ENCODE assay signal across 10 cellular contexts in the genomic region with DNA sequence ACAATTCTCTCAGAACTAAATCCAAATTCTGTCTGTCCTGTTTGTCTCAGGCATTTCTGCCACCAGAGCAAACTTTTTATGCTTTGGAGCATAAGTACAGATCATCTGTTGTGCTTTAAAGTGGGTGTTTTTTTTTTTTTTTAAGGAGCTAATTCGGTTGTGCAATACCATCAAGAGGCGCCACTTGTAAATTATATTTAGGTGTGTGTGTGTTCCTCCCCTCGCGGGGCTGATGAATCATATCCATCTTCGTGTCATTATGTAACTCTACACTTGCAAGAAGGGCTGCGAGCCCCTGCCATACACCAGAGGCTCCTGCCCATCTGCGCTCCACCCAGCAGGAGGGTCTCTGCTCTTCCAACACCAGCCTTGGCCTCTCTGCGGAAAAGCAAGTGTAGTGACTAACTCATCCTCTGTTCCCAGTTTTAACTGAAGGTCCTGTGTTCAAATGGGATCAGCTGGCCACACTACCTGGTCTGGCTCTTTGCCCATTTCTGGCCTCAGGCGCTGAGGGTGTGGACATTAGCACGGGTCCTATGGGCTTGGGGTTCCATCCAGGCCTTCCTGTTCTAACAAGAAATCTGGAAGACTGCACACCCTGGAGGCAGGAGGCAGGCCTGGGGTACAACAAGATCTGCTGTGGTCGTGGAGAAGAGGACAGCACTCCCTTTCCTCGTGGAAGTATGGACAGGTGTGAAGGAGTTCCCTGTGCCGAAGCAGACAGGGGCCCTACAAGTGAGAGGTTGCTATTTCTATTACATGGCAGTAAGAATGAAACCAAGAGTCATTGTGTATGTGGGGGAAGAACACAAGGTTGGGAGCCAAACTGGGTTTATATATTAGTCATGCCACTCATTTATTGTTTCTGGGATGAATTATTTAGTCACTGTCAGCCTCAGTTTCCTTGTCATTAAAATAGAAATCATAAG.
DNase-seq lines count a peak whose midpoint lies in the region; ATAC-seq and TF ChIP-seq lines count a peak whose summit lies in the region.
"Had no signal": no experiment of that assay in that cellular context is flagged by ENCODE, and none has a peak within 500 bp of the region (broad histone marks: within the 10 kb centered on the region; RNA-seq: fewer than 3 reads in every experiment).

No MANE protein-coding gene starts in this region.

- H3K4me1 Mint-ChIP-seq in Calu3 (ENCODE audit: low read depth, unreplicated experiment), result peaks cover 33% of the 10 kb centered on the region

- no peak overlapping the region for H2AFZ ChIP-seq in OCI-LY7 (ENCODE audit: low read length)

- no peaks in the 10 kb centered on the region for H4K20me1 ChIP-seq in OCI-LY7 (ENCODE audit: insufficient read depth, low read length)

- no peak for TF ChIP-seq POLR2A in spleen (IDR thresholded peaks at IDR 0.05)

- H3K9me3 ChIP-seq in RWPE2 (ENCODE audit: severe bottlenecking) (no peaks in the 10 kb centered on the region), spleen (no peaks in the 10 kb centered on the region), OCI-LY7 (ENCODE audit: low read length) (no peaks in the 10 kb centered on the region)

- no peak for DNase-seq in Calu3
- peak; percentile 73 for DNase-seq in RWPE2 (ENCODE audit: low spot score)
- peak; percentile 51 for DNase-seq in left ventricle myocardium superior
- no peak for DNase-seq in spleen
- no peak for DNase-seq in AG08396 (ENCODE audit: low spot score)
- DNase-seq in OCI-LY7 (ENCODE audit: low spot score), result no peak

- H3K4me3 ChIP-seq in RWPE2 (ENCODE audit: severe bottlenecking) (no peak overlapping the region), spleen (no peak overlapping the region), OCI-LY7 (ENCODE audit: low read depth, low read length, poor library complexity, severe bottlenecking) (no peak overlapping the region)

- H3K27me3 ChIP-seq in RWPE2 (ENCODE audit: insufficient read depth, poor library complexity, severe bottlenecking) (no peaks in the 10 kb centered on the region), spleen (replicated peaks in 1 of 7) (peaks cover 0 to 6% (median 0%) of the 10 kb centered on the region in 7 donors)

- peak overlapping the region; percentile 52 for H3K27ac Mint-ChIP-seq in Calu3 (ENCODE audit: unreplicated experiment)
- H3K27ac Mint-ChIP-seq: IgD-negative memory B cell; stimulated activated naive CD8-positive, alpha-beta T cell treated with anti-CD3 and anti-CD28 coated beads, Interleukin-15, Interleukin-2, amounts not matched to agents 100 ng/mL and 50 ng/mL, for 24 hours had no signal

- H3K9me2 ChIP-seq in OCI-LY7 (ENCODE audit: insufficient read depth, low read length), result no peaks in the 10 kb centered on the region

- no peaks in the 10 kb centered on the region for H3K36me3 Mint-ChIP-seq in Calu3 (ENCODE audit: insufficient read depth, unreplicated experiment)
- H3K36me3 Mint-ChIP-seq: IgD-negative memory B cell had no signal

- H3K27me3 Mint-ChIP-seq in Calu3 (ENCODE audit: unreplicated experiment), result no peaks in the 10 kb centered on the region

- no peak overlapping the region for H3K4me2 ChIP-seq in OCI-LY7 (ENCODE audit: low read length)

- no peaks in the 10 kb centered on the region for H3K36me3 ChIP-seq in RWPE2 (ENCODE audit: low read depth)
- no peaks in the 10 kb centered on the region for H3K36me3 ChIP-seq in spleen
- H3K36me3 ChIP-seq in OCI-LY7 (ENCODE audit: insufficient read depth, low read length), result no peaks in the 10 kb centered on the region

- 57 to 73% (median 62%) methylated on average over 13 of the region's 13 CpGs for WGBS in spleen, 5 donors

- no peaks in the 10 kb centered on the region for H3K79me2 ChIP-seq in OCI-LY7 (ENCODE audit: insufficient read depth, low read depth, low read length)

- H3K9me3 Mint-ChIP-seq in Calu3 (ENCODE audit: low read depth, unreplicated experiment), result no peaks in the 10 kb centered on the region
- H3K9me3 Mint-ChIP-seq: stimulated activated naive CD8-positive, alpha-beta T cell treated with anti-CD3 and anti-CD28 coated beads, Interleukin-15, Interleukin-2, amounts not matched to agents 100 ng/mL and 50 ng/mL, for 24 hours had no signal

- BruUV-seq in Calu3 (replicated peaks; lab: Mats Ljungman, UMichigan) (no TSS peak), OCI-LY7 (replicated peaks; lab: Mats Ljungman, UMichigan) (no TSS peak)

- H3K27ac ChIP-seq in RWPE2 (ENCODE audit: poor library complexity, severe bottlenecking) (peak overlapping the region; percentile 72), spleen (no peak overlapping the region), OCI-LY7 (ENCODE audit: low read depth, low read length, poor library complexity, severe bottlenecking) (no peak overlapping the region)

- CTCF ChIA-PET in Calu3 (lab: Charles Lee), result interaction anchor here (0.6 to 1.7 kb wide), 3 partner anchors 15 to 1971 kb away, joined by 3 to 15 read pairs (median 9); no protein-coding TSS in a partner anchor
- CTCF ChIA-PET in OCI-LY7 (lab: Charles Lee; ENCODE audit: unreplicated experiment), result no interaction called here

- intact Hi-C loops in Calu3 (cut with micrococcal nuclease; ENCODE audit: unreplicated experiment), result no loop called here
- intact Hi-C loops in left ventricle myocardium superior (cut with micrococcal nuclease), result no loop called here
- intact Hi-C loops in spleen (cut with DNase I; ENCODE audit: low total_unique reads), result no loop called here
- intact Hi-C loops in OCI-LY7 (cut with micrococcal nuclease; ENCODE audit: unreplicated experiment), result no loop called here

- no peak overlapping the region for H3K4me3 Mint-ChIP-seq in Calu3 (ENCODE audit: low read depth, unreplicated experiment)
- H3K4me3 Mint-ChIP-seq: IgD-negative memory B cell; stimulated activated naive CD8-positive, alpha-beta T cell treated with anti-CD3 and anti-CD28 coated beads, Interleukin-15, Interleukin-2, amounts not matched to agents 100 ng/mL and 50 ng/mL, for 24 hours had no signal

- H3K4me1 ChIP-seq in RWPE2 (ENCODE audit: insufficient read depth, poor library complexity, severe bottlenecking) (peaks cover 41% of the 10 kb centered on the region), spleen (peaks cover 0 to 11% (median 0%) of the 10 kb centered on the region in 6 donors), OCI-LY7 (ENCODE audit: insufficient read depth, low read length, poor library complexity, severe bottlenecking) (no peaks in the 10 kb centered on the region)

- POLR2A ChIA-PET in OCI-LY7 (lab: Charles Lee), result no interaction called here

- TF ChIP-seq CTCF in Calu3 (IDR thresholded peaks at IDR 0.05; ENCODE audit: unreplicated experiment), result no peak
- TF ChIP-seq CTCF in RWPE2 (IDR thresholded peaks at IDR 0.05; ENCODE audit: poor library complexity, severe bottlenecking), result peak; percentile 3
- TF ChIP-seq CTCF in spleen (IDR thresholded peaks at IDR 0.05 in 8 of 11, conservative IDR thresholded peaks at IDR 0.05 in 3 of 11), result no peak
- TF ChIP-seq CTCF in OCI-LY7 (conservative IDR thresholded peaks at IDR 0.05; ENCODE audit: low read length), result no peak

- ATAC-seq in GM19043 (IDR thresholded peaks at IDR 0.05; ENCODE audit: low read depth, unreplicated experiment), result peak; percentile 92
- ATAC-seq in HG03066 (IDR thresholded peaks at IDR 0.05; ENCODE audit: low read depth, unreplicated experiment), result peak; percentile 91
- ATAC-seq in RWPE2 (ENCODE audit: low read depth), result peak; percentile 55
- peak; percentile 87 for ATAC-seq in left ventricle myocardium superior

Comparison
In these comparisons a context has a peak if more than half of its experiments do, and no peak if none do; other contexts are left out.
1. DNase-seq: peak in RWPE2 (single experiment) and left ventricle myocardium superior (single experiment); none in Calu3 (single experiment), spleen (single experiment), AG08396 (single experiment) and OCI-LY7 (single experiment).
2. Peak in every context shown above with its lines, with median percentiles within 50 percentile points of each other: ATAC-seq.